1 cellular context compared by ENCODE assay signal in genomic region chr9:121218357-121219027, GRCh38.
TF ChIP-seq lines count a peak whose summit lies in the region.

No MANE protein-coding gene starts in this region.

TF ChIP-seq in K562, 482 proteins besides CTCF, POLR2A, EP300 and RAD21 (continued from another document and continues in another):
- TF ChIP-seq UBTF (IDR thresholded peaks at IDR 0.05; ENCODE audit: borderline replicate concordance in 1 of 2, low read depth in 2 of 2, low read length in 2 of 2) (no peak), ZNF263 (CRISPR knock-in tag; IDR thresholded peaks at IDR 0.05; ENCODE audit: borderline replicate concordance) (no peak), ZNF316 (IDR thresholded peaks at IDR 0.05) (peak; percentile 49), ZBTB8A (IDR thresholded peaks at IDR 0.05; ENCODE audit: partially characterized antibody) (no peak), FOXK1 (CRISPR knock-in tag; IDR thresholded peaks at IDR 0.05; ENCODE audit: borderline replicate concordance) (no peak), PHF8 (IDR thresholded peaks at IDR 0.05; ENCODE audit: borderline replicate concordance, low read length) (no peak), SNAPC5 (CRISPR knock-in tag; IDR thresholded peaks at IDR 0.05) (no peak), DMBX1 (CRISPR knock-in tag; IDR thresholded peaks at IDR 0.05; ENCODE audit: borderline replicate concordance) (peak; percentile 97), ZNF586 (CRISPR knock-in tag; conservative IDR thresholded peaks at IDR 0.05) (no peak), BRF2 (IDR thresholded peaks at IDR 0.05; ENCODE audit: borderline replicate concordance, insufficient read depth, insufficient read length) (no peak), POLR2AphosphoS5 (IDR thresholded peaks at IDR 0.05; ENCODE audit: control insufficient read depth, insufficient read depth, low read depth, low read length) (no peak), ZNF239 (CRISPR knock-in tag; IDR thresholded peaks at IDR 0.05) (peak; percentile 59), CC2D1A (IDR thresholded peaks at IDR 0.05) (no peak), C11orf30 (IDR thresholded peaks at IDR 0.05; ENCODE audit: low read depth) (no peak), NCOR1 (IDR thresholded peaks at IDR 0.05) (no peak), MNT (conservative IDR thresholded peaks at IDR 0.05) (no peak), KAT2B (IDR thresholded peaks at IDR 0.05; ENCODE audit: low read depth, low read length) (no peak), FOXJ2 (tag; IDR thresholded peaks at IDR 0.05) (no peak), ZNF584 (CRISPR knock-in tag; IDR thresholded peaks at IDR 0.05; ENCODE audit: low read depth) (peak; percentile 75; the same call in 1 of the 2 replicates), PCBP1 (IDR thresholded peaks at IDR 0.05; ENCODE audit: low read depth, low read length, poor library complexity, severe bottlenecking) (no peak), WHSC1 (IDR thresholded peaks at IDR 0.05; ENCODE audit: low read length) (no peak), ELF4 (CRISPR knock-in tag; IDR thresholded peaks at IDR 0.05) (no peak), CREB1 (IDR thresholded peaks at IDR 0.05) (no peak), CREB1 (CRISPR knock-in tag; IDR thresholded peaks at IDR 0.05) (peak; percentile 42; the same call in 1 of the 2 replicates), ZNF212 (CRISPR knock-in tag; IDR thresholded peaks at IDR 0.05) (no peak), MEIS2 (IDR thresholded peaks at IDR 0.05; ENCODE audit: partially characterized antibody) (no peak), PTTG1 (tag; IDR thresholded peaks at IDR 0.05; ENCODE audit: low read depth) (peak; percentile 93), HDAC2 (IDR thresholded peaks at IDR 0.05) (peak; percentile 62; the same call in 1 of the 2 replicates), ZNF445 (CRISPR knock-in tag; IDR thresholded peaks at IDR 0.05; ENCODE audit: low read depth) (no peak), GTF2F1 (IDR thresholded peaks at IDR 0.05; ENCODE audit: low read depth, low read length) (no peak), CBFB (CRISPR knock-in tag; IDR thresholded peaks at IDR 0.05) (0 out of 2 replicates have a peak, but pooled peaks have one; percentile 42), ZNF583 (CRISPR knock-in tag; IDR thresholded peaks at IDR 0.05) (peak; percentile 90), DLX4 (CRISPR knock-in tag; IDR thresholded peaks at IDR 0.05) (no peak), BRD4 (IDR thresholded peaks at IDR 0.05) (no peak), TCF3 (CRISPR knock-in tag; IDR thresholded peaks at IDR 0.05) (no peak), GATAD2A (IDR thresholded peaks at IDR 0.05) (no peak), ZNF23 (CRISPR knock-in tag; IDR thresholded peaks at IDR 0.05) (peak; percentile 87), CUX1 (CRISPR knock-in tag; IDR thresholded peaks at IDR 0.05) (peak; percentile 94)
- TF ChIP-seq, protein P1, sequence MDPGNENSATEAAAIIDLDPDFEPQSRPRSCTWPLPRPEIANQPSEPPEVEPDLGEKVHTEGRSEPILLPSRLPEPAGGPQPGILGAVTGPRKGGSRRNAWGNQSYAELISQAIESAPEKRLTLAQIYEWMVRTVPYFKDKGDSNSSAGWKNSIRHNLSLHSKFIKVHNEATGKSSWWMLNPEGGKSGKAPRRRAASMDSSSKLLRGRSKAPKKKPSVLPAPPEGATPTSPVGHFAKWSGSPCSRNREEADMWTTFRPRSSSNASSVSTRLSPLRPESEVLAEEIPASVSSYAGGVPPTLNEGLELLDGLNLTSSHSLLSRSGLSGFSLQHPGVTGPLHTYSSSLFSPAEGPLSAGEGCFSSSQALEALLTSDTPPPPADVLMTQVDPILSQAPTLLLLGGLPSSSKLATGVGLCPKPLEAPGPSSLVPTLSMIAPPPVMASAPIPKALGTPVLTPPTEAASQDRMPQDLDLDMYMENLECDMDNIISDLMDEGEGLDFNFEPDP (CRISPR knock-in tag; IDR thresholded peaks at IDR 0.05), result peak; percentile 79
- TF ChIP-seq, protein P2, sequence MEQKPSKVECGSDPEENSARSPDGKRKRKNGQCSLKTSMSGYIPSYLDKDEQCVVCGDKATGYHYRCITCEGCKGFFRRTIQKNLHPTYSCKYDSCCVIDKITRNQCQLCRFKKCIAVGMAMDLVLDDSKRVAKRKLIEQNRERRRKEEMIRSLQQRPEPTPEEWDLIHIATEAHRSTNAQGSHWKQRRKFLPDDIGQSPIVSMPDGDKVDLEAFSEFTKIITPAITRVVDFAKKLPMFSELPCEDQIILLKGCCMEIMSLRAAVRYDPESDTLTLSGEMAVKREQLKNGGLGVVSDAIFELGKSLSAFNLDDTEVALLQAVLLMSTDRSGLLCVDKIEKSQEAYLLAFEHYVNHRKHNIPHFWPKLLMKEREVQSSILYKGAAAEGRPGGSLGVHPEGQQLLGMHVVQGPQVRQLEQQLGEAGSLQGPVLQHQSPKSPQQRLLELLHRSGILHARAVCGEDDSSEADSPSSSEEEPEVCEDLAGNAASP (IDR thresholded peaks at IDR 0.05), result no peak
- TF ChIP-seq, protein P3, sequence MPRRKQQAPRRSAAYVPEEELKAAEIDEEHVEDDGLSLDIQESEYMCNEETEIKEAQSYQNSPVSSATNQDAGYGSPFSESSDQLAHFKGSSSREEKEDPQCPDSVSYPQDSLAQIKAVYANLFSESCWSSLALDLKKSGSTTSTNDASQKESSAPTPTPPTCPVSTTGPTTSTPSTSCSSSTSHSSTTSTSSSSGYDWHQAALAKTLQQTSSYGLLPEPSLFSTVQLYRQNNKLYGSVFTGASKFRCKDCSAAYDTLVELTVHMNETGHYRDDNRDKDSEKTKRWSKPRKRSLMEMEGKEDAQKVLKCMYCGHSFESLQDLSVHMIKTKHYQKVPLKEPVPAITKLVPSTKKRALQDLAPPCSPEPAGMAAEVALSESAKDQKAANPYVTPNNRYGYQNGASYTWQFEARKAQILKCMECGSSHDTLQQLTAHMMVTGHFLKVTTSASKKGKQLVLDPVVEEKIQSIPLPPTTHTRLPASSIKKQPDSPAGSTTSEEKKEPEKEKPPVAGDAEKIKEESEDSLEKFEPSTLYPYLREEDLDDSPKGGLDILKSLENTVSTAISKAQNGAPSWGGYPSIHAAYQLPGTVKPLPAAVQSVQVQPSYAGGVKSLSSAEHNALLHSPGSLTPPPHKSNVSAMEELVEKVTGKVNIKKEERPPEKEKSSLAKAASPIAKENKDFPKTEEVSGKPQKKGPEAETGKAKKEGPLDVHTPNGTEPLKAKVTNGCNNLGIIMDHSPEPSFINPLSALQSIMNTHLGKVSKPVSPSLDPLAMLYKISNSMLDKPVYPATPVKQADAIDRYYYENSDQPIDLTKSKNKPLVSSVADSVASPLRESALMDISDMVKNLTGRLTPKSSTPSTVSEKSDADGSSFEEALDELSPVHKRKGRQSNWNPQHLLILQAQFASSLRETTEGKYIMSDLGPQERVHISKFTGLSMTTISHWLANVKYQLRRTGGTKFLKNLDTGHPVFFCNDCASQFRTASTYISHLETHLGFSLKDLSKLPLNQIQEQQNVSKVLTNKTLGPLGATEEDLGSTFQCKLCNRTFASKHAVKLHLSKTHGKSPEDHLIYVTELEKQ (CRISPR knock-in tag; IDR thresholded peaks at IDR 0.05), result peak; percentile 81
- TF ChIP-seq, protein P4, sequence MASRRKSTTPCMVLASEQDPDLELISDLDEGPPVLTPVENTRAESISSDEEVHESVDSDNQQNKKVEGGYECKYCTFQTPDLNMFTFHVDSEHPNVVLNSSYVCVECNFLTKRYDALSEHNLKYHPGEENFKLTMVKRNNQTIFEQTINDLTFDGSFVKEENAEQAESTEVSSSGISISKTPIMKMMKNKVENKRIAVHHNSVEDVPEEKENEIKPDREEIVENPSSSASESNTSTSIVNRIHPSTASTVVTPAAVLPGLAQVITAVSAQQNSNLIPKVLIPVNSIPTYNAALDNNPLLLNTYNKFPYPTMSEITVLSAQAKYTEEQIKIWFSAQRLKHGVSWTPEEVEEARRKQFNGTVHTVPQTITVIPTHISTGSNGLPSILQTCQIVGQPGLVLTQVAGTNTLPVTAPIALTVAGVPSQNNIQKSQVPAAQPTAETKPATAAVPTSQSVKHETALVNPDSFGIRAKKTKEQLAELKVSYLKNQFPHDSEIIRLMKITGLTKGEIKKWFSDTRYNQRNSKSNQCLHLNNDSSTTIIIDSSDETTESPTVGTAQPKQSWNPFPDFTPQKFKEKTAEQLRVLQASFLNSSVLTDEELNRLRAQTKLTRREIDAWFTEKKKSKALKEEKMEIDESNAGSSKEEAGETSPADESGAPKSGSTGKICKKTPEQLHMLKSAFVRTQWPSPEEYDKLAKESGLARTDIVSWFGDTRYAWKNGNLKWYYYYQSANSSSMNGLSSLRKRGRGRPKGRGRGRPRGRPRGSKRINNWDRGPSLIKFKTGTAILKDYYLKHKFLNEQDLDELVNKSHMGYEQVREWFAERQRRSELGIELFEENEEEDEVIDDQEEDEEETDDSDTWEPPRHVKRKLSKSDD (conservative IDR thresholded peaks at IDR 0.05; ENCODE audit: low read length), result no peak
